In genomic region chr18:74291771-74292540, GRCh38 we compare ENCODE assay signal across 9 cellular contexts.
DNase-seq lines count a peak whose midpoint lies in the region; ATAC-seq, FAIRE-seq and TF ChIP-seq lines count a peak whose summit lies in the region.
"Had no signal": no experiment of that assay in that cellular context is flagged by ENCODE, and none has a peak within 500 bp of the region (broad histone marks: within the 10 kb centered on the region; RNA-seq: fewer than 3 reads in every experiment).

TSS of gene CYB5A (minus strand) at chr18:74291963. CDS start at chr18:74291875, 88 bp downstream.

- H3K4me3 Mint-ChIP-seq in central memory CD8-positive, alpha-beta T cell = no peak within 1 kb of the TSS

- H3K36me3 Mint-ChIP-seq in central memory CD8-positive, alpha-beta T cell (ENCODE audit: insufficient read depth) = peaks cover 6% of the 10 kb centered on the region

- H3K27me3 Mint-ChIP-seq in central memory CD8-positive, alpha-beta T cell = no peaks in the 10 kb centered on the region

- H3K27ac ChIP-seq in 22Rv1 = peak within 1 kb of the TSS; percentile 79

- ATAC-seq in GM18519 (IDR thresholded peaks at IDR 0.05; ENCODE audit: low FRiP score, unreplicated experiment) (peak; percentile 99), HG03066 (IDR thresholded peaks at IDR 0.05; ENCODE audit: low read depth, unreplicated experiment) (peak; percentile 100)
- peak; percentile 98 for ATAC-seq in central memory CD8-positive, alpha-beta T cell (replicated peaks; ENCODE audit: extremely low read depth, poor library complexity, severe bottlenecking)

- FAIRE-seq in islet of Langerhans (lab: Jason Lieb, UNC) = peak; percentile 77
- FAIRE-seq: G401.6 had no signal

- TF ChIP-seq CTCF in 22Rv1 (IDR thresholded peaks at IDR 0.05) = no peak

- peaks cover 7% of the 10 kb centered on the region for H3K4me1 Mint-ChIP-seq in central memory CD8-positive, alpha-beta T cell

- DNase-seq in NCI-H2196 treated with DMSO at 0.1 percent for 48 hours (lab: John Stamatoyannopoulos, UW; ENCODE audit: unreplicated experiment) = peak; percentile 87
- DNase-seq in activated CD4-positive, CD25-positive, alpha-beta regulatory T cell treated with anti-CD3 and anti-CD28 coated beads, Interleukin-2, amount 50 U/mL, for 16 hours (ENCODE audit: low read depth, low spot score) = peak; percentile 95
- peak; percentile 98 to 99 for DNase-seq in central memory CD8-positive, alpha-beta T cell (ENCODE audit: low spot score in 2 of 2)
- peak; percentile 98 for DNase-seq in stimulated activated CD4-positive, alpha-beta T cell treated with anti-CD3 and anti-CD28 coated beads, Interleukin-12 subunit alpha, Interleukin-12 subunit beta, amount 100 ng/mL, for 4 hours

- no peaks in the 10 kb centered on the region for H3K9me3 Mint-ChIP-seq in central memory CD8-positive, alpha-beta T cell

- peak within 1 kb of the TSS; percentile 87 for H3K27ac Mint-ChIP-seq in central memory CD8-positive, alpha-beta T cell (ENCODE audit: low read depth)

Comparison
In these comparisons a context has a peak if more than half of its experiments do, and no peak if none do; other contexts are left out.
1. Peak in every context shown above with its lines: DNase-seq, ATAC-seq and H3K27ac ChIP-seq.